ENCODE assay signal across 1 cellular context in the genomic region with DNA sequence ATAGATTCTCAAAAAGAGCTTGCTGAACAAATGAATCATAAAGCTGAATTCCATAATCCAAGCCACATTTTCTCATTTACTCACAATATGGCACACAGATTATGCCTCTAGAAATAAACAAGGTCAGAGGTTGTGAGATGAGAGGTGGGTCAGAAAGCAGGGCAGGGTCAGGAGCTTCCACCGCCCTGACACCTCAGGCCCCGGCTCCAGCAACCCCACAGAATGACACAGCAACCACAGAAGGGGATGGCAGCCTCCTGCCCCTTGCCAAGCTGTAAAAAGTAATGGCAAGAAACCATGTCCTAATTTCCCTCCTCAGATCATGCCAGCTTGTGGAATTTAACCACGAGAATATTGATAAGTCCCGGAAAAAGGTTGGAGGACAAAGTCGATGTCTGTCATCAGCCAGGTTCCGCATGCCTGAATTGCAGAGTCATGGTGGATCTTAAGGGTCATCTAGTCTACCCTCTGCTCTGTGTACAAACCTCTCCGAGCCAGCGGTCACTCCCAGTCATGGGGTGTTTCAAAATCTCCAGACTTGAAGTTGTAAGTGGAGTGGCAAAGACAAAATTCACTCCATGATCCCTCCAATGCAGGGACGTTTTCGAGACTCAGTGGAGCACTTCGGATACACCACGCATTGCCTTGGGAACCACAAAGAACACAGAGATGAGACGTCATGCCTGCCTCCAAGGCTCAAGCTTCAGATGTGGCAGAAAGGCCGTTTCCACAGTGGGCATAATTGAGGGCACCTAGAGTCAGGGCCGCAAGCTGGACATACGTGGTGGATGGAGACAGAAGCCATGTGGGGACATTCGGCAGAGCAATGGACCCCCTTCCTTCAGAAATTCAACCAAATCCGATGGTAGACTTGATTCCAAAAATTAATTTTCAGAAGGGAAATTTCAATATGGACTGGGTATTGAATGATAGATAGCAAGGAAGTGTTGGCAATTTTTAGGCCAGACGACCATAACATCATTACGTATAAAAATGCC.
TF ChIP-seq lines count a peak whose summit lies in the region.

No MANE protein-coding gene starts in this region.

TF ChIP-seq in HepG2, 621 proteins besides CTCF, POLR2A, EP300 and RAD21 (continued from another document and continues in another):
- TF ChIP-seq ZNF329 (CRISPR knock-in tag; IDR thresholded peaks at IDR 0.05; ENCODE audit: low read depth) (0 out of 2 replicates have a peak, but pooled peaks have one; percentile 34), ARHGAP35 (CRISPR knock-in tag; IDR thresholded peaks at IDR 0.05; ENCODE audit: borderline replicate concordance) (no peak; the same call in 1 of the 2 replicates), ETV6 (CRISPR knock-in tag; conservative IDR thresholded peaks at IDR 0.05) (no peak), ZNF468 (CRISPR knock-in tag; IDR thresholded peaks at IDR 0.05) (no peak), HNRNPH1 (optimal IDR thresholded peaks at IDR 0.05; ENCODE audit: low read depth, low read length) (no peak), KLF12 (CRISPR knock-in tag; IDR thresholded peaks at IDR 0.05; ENCODE audit: borderline replicate concordance) (no peak), GATAD2A (CRISPR knock-in tag; IDR thresholded peaks at IDR 0.05) (peak; percentile 87), ZNF775 (CRISPR knock-in tag; IDR thresholded peaks at IDR 0.05; ENCODE audit: borderline replicate concordance) (0 out of 2 replicates have a peak, but pooled peaks have one; percentile 19), ZNF749 (CRISPR knock-in tag; IDR thresholded peaks at IDR 0.05; ENCODE audit: borderline replicate concordance) (no peak), RNF2 (conservative IDR thresholded peaks at IDR 0.05; ENCODE audit: low read depth) (0 out of 2 replicates have a peak, but pooled peaks have one; percentile 21), NFYB (CRISPR knock-in tag; IDR thresholded peaks at IDR 0.05) (no peak; the same call in 1 of the 2 replicates), ZNF354B (CRISPR knock-in tag; IDR thresholded peaks at IDR 0.05) (0 out of 2 replicates have a peak, but pooled peaks have one; percentile 45), GTF2F1 (IDR thresholded peaks at IDR 0.05; ENCODE audit: low read length) (no peak), ZNF451 (CRISPR knock-in tag; IDR thresholded peaks at IDR 0.05) (no peak), ZNF616 (CRISPR knock-in tag; IDR thresholded peaks at IDR 0.05; ENCODE audit: low read depth) (no peak), ZSCAN30 (CRISPR knock-in tag; IDR thresholded peaks at IDR 0.05) (peak; percentile 40; the same call in 1 of the 2 replicates), SSRP1 (CRISPR knock-in tag; IDR thresholded peaks at IDR 0.05) (no peak; the same call in 1 of the 2 replicates), CEBPB (IDR thresholded peaks at IDR 0.05; ENCODE audit: borderline replicate concordance, low read depth, low read length) (peak; percentile 17; the same call in 1 of the 2 replicates), ATF1 (CRISPR knock-in tag; IDR thresholded peaks at IDR 0.05) (no peak)
- TF ChIP-seq, protein P1, sequence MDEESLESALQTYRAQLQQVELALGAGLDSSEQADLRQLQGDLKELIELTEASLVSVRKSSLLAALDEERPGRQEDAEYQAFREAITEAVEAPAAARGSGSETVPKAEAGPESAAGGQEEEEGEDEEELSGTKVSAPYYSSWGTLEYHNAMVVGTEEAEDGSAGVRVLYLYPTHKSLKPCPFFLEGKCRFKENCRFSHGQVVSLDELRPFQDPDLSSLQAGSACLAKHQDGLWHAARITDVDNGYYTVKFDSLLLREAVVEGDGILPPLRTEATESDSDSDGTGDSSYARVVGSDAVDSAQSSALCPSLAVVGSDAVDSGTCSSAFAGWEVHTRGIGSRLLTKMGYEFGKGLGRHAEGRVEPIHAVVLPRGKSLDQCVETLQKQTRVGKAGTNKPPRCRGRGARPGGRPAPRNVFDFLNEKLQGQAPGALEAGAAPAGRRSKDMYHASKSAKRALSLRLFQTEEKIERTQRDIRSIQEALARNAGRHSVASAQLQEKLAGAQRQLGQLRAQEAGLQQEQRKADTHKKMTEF (CRISPR knock-in tag; IDR thresholded peaks at IDR 0.05): peak; percentile 56; the same call in 1 of the 2 replicates
- TF ChIP-seq, protein P2, sequence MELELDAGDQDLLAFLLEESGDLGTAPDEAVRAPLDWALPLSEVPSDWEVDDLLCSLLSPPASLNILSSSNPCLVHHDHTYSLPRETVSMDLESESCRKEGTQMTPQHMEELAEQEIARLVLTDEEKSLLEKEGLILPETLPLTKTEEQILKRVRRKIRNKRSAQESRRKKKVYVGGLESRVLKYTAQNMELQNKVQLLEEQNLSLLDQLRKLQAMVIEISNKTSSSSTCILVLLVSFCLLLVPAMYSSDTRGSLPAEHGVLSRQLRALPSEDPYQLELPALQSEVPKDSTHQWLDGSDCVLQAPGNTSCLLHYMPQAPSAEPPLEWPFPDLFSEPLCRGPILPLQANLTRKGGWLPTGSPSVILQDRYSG (CRISPR knock-in tag; IDR thresholded peaks at IDR 0.05): no peak
- TF ChIP-seq, protein P3, sequence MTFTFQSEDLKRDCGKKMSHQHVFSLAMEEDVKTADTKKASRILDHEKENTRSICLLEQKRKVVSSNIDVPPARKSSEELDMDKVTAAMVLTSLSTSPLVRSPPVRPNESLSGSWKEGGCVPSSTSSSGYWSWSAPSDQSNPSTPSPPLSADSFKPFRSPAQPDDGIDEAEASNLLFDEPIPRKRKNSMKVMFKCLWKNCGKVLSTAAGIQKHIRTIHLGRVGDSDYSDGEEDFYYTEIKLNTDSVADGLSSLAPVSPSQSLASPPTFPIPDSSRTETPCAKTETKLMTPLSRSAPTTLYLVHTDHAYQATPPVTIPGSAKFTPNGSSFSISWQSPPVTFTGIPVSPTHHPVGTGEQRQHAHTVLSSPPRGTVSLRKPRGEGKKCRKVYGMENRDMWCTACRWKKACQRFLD (CRISPR knock-in tag; IDR thresholded peaks at IDR 0.05; ENCODE audit: borderline replicate concordance): no peak
- TF ChIP-seq, protein P4, sequence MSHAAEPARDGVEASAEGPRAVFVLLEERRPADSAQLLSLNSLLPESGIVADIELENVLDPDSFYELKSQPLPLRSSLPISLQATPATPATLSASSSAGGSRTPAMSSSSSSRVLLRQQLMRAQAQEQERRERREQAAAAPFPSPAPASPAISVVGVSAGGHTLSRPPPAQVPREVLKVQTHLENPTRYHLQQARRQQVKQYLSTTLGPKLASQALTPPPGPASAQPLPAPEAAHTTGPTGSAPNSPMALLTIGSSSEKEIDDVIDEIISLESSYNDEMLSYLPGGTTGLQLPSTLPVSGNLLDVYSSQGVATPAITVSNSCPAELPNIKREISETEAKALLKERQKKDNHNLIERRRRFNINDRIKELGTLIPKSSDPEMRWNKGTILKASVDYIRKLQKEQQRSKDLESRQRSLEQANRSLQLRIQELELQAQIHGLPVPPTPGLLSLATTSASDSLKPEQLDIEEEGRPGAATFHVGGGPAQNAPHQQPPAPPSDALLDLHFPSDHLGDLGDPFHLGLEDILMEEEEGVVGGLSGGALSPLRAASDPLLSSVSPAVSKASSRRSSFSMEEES (CRISPR knock-in tag; IDR thresholded peaks at IDR 0.05): peak; percentile 54; the same call in 1 of the 2 replicates
- TF ChIP-seq, protein P5, sequence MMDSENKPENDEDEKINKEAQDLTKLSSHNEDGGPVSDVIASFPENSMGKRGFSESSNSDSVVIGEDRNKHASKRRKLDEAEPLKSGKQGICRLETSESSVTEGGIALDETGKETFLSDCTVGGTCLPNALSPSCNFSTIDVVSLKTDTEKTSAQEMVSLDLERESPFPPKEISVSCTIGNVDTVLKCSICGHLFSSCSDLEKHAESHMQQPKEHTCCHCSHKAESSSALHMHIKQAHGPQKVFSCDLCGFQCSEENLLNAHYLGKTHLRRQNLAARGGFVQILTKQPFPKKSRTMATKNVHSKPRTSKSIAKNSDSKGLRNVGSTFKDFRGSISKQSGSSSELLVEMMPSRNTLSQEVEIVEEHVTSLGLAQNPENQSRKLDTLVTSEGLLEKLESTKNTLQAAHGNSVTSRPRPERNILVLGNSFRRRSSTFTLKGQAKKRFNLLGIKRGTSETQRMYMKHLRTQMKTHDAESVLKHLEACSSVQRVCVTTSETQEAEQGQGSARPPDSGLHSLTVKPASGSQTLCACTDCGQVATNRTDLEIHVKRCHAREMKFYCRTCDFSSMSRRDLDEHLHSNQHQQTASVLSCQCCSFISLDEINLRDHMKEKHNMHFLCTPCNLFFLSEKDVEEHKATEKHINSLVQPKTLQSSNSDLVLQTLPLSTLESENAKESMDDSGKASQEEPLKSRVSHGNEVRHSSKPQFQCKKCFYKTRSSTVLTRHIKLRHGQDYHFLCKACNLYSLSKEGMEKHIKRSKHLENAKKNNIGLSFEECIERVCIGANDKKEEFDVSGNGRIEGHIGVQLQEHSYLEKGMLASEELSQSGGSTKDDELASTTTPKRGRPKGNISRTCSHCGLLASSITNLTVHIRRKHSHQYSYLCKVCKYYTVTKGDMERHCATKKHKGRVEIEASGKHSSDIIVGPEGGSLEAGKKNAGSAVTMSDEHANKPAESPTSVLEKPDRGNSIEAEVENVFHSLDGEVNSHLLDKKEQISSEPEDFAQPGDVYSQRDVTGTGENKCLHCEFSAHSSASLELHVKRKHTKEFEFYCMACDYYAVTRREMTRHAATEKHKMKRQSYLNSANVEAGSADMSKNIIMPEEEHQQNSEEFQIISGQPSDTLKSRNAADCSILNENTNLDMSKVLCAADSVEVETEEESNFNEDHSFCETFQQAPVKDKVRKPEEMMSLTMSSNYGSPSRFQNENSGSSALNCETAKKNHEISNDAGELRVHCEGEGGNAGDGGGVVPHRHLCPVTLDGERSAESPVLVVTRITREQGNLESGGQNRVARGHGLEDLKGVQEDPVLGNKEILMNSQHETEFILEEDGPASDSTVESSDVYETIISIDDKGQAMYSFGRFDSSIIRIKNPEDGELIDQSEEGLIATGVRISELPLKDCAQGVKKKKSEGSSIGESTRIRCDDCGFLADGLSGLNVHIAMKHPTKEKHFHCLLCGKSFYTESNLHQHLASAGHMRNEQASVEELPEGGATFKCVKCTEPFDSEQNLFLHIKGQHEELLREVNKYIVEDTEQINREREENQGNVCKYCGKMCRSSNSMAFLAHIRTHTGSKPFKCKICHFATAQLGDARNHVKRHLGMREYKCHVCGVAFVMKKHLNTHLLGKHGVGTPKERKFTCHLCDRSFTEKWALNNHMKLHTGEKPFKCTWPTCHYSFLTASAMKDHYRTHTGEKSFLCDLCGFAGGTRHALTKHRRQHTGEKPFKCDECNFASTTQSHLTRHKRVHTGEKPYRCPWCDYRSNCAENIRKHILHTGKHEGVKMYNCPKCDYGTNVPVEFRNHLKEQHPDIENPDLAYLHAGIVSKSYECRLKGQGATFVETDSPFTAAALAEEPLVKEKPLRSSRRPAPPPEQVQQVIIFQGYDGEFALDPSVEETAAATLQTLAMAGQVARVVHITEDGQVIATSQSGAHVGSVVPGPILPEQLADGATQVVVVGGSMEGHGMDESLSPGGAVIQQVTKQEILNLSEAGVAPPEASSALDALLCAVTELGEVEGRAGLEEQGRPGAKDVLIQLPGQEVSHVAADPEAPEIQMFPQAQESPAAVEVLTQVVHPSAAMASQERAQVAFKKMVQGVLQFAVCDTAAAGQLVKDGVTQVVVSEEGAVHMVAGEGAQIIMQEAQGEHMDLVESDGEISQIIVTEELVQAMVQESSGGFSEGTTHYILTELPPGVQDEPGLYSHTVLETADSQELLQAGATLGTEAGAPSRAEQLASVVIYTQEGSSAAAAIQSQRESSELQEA (CRISPR knock-in tag; IDR thresholded peaks at IDR 0.05; ENCODE audit: not compliant biosample characterization): no peak
- TF ChIP-seq, protein P6, sequence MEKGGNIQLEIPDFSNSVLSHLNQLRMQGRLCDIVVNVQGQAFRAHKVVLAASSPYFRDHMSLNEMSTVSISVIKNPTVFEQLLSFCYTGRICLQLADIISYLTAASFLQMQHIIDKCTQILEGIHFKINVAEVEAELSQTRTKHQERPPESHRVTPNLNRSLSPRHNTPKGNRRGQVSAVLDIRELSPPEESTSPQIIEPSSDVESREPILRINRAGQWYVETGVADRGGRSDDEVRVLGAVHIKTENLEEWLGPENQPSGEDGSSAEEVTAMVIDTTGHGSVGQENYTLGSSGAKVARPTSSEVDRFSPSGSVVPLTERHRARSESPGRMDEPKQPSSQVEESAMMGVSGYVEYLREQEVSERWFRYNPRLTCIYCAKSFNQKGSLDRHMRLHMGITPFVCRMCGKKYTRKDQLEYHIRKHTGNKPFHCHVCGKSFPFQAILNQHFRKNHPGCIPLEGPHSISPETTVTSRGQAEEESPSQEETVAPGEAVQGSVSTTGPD (CRISPR knock-in tag; IDR thresholded peaks at IDR 0.05): no peak
- TF ChIP-seq, protein P7, sequence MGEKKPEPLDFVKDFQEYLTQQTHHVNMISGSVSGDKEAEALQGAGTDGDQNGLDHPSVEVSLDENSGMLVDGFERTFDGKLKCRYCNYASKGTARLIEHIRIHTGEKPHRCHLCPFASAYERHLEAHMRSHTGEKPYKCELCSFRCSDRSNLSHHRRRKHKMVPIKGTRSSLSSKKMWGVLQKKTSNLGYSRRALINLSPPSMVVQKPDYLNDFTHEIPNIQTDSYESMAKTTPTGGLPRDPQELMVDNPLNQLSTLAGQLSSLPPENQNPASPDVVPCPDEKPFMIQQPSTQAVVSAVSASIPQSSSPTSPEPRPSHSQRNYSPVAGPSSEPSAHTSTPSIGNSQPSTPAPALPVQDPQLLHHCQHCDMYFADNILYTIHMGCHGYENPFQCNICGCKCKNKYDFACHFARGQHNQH (CRISPR knock-in tag; IDR thresholded peaks at IDR 0.05): peak; percentile 69
- TF ChIP-seq, protein P8, sequence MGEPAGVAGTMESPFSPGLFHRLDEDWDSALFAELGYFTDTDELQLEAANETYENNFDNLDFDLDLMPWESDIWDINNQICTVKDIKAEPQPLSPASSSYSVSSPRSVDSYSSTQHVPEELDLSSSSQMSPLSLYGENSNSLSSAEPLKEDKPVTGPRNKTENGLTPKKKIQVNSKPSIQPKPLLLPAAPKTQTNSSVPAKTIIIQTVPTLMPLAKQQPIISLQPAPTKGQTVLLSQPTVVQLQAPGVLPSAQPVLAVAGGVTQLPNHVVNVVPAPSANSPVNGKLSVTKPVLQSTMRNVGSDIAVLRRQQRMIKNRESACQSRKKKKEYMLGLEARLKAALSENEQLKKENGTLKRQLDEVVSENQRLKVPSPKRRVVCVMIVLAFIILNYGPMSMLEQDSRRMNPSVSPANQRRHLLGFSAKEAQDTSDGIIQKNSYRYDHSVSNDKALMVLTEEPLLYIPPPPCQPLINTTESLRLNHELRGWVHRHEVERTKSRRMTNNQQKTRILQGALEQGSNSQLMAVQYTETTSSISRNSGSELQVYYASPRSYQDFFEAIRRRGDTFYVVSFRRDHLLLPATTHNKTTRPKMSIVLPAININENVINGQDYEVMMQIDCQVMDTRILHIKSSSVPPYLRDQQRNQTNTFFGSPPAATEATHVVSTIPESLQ (CRISPR knock-in tag; conservative IDR thresholded peaks at IDR 0.05): no peak
- TF ChIP-seq, protein P9, sequence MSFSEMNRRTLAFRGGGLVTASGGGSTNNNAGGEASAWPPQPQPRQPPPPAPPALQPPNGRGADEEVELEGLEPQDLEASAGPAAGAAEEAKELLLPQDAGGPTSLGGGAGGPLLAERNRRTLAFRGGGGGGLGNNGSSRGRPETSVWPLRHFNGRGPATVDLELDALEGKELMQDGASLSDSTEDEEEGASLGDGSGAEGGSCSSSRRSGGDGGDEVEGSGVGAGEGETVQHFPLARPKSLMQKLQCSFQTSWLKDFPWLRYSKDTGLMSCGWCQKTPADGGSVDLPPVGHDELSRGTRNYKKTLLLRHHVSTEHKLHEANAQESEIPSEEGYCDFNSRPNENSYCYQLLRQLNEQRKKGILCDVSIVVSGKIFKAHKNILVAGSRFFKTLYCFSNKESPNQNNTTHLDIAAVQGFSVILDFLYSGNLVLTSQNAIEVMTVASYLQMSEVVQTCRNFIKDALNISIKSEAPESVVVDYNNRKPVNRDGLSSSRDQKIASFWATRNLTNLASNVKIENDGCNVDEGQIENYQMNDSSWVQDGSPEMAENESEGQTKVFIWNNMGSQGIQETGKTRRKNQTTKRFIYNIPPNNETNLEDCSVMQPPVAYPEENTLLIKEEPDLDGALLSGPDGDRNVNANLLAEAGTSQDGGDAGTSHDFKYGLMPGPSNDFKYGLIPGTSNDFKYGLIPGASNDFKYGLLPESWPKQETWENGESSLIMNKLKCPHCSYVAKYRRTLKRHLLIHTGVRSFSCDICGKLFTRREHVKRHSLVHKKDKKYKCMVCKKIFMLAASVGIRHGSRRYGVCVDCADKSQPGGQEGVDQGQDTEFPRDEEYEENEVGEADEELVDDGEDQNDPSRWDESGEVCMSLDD (CRISPR knock-in tag; IDR thresholded peaks at IDR 0.05; ENCODE audit: borderline replicate concordance): no peak
